Comparison of ENCODE assay signal across 1 cellular context in the genomic region with DNA sequence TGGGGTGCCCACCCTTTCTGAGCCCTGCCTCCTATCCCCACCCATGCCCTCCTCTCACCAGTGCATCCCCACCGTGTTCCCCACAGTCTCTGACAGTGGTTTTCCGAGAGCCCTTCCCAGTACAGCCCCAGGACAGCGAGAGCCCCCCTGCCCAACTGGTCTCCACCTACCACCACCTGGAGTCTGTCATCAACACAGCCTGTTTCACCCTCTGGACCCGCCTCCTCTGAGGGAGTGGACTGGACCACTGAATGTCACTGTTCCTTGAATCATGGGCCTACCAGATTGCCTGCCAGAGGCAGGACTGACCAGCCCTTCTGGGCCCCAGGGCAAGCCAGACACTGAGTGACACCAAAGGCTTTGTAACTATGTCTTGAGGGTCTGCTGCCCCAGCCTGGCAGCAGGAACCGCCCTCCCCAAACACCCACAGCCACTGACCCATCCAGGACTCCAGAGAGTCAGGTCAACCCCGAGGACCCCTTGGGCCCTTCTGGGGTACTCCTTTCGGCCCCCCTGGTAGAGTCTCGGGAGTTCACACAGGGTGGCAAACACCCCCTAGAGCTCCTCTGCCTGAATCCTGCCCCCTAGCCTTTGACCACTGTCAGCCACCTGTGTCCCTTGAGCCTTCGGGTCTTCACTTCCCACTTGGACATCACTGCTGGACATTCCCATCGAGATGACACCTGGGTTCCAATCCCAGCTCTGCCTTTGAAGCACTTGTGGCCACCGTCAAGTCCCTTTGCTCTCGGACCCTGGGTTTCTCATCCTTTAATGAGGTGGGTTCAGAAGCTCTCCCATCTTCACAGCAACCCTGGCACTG.
TF ChIP-seq lines count a peak whose summit lies in the region.

No MANE protein-coding gene starts in this region.

TF ChIP-seq in IMR-90, 13 proteins besides CTCF, POLR2A, EP300 and RAD21:
- TF ChIP-seq CEBPB (IDR thresholded peaks at IDR 0.05; ENCODE audit: low read depth, low read length) (no peak), MAFK (IDR thresholded peaks at IDR 0.05; ENCODE audit: low read depth, low read length) (no peak), NFE2L2 (IDR thresholded peaks at IDR 0.05; ENCODE audit: low read depth, low read length) (no peak), CHD1 (IDR thresholded peaks at IDR 0.05; ENCODE audit: low read depth, low read length) (no peak), RFX5 (IDR thresholded peaks at IDR 0.05; ENCODE audit: low read depth, low read length) (no peak), FOS (IDR thresholded peaks at IDR 0.05; ENCODE audit: low read depth, low read length) (no peak), ELK1 (IDR thresholded peaks at IDR 0.05; ENCODE audit: borderline replicate concordance, low read depth, low read length) (no peak), MAZ (IDR thresholded peaks at IDR 0.05; ENCODE audit: borderline replicate concordance, low read depth, low read length) (no peak), RCOR1 (IDR thresholded peaks at IDR 0.05; ENCODE audit: insufficient replicate concordance, low read length) (no peak), SMC3 (IDR thresholded peaks at IDR 0.05; ENCODE audit: low read depth, low read length) (no peak), BHLHE40 (IDR thresholded peaks at IDR 0.05; ENCODE audit: low read depth, low read length) (no peak), MXI1 (IDR thresholded peaks at IDR 0.05; ENCODE audit: borderline replicate concordance, low read depth, low read length) (no peak)
- TF ChIP-seq, protein P1, sequence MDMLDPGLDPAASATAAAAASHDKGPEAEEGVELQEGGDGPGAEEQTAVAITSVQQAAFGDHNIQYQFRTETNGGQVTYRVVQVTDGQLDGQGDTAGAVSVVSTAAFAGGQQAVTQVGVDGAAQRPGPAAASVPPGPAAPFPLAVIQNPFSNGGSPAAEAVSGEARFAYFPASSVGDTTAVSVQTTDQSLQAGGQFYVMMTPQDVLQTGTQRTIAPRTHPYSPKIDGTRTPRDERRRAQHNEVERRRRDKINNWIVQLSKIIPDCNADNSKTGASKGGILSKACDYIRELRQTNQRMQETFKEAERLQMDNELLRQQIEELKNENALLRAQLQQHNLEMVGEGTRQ (IDR thresholded peaks at IDR 0.05; ENCODE audit: low read depth, low read length), result no peak
